Comparison of ENCODE assay signal across 8 cellular contexts in genomic region chr20:4064118-4064962, GRCh38. TPM values are rescaled to one million over a fixed set of nuclear protein-coding genes. Genes with fewer than 3 reads are reported as not detected.
DNase-seq lines count a peak whose midpoint lies in the region; ATAC-seq, FAIRE-seq and TF ChIP-seq lines count a peak whose summit lies in the region.

No MANE protein-coding gene starts in this region.

- no peaks in the 10 kb centered on the region for H3K27me3 ChIP-seq in BE2C
- H3K27me3 ChIP-seq in iPS-18a (ENCODE audit: control insufficient read depth, insufficient read depth, low read length), result no peaks in the 10 kb centered on the region
- H3K27me3 ChIP-seq in small intestine (ENCODE audit: control insufficient read depth in 2 of 2, insufficient read depth in 2 of 2, low read length in 2 of 2), result no peaks in the 10 kb centered on the region

- no peak overlapping the region for H3K4me3 ChIP-seq in BE2C (ENCODE audit: low read depth, low read length)
- H3K4me3 ChIP-seq in iPS-18a (ENCODE audit: low read length), result no peak overlapping the region
- H3K4me3 ChIP-seq in small intestine (ENCODE audit: low read depth in 1 of 2, low read length in 2 of 2), result no peak overlapping the region

- FAIRE-seq in small intestine (lab: Jason Lieb, UNC), result no peak

- H3K9ac ChIP-seq in iPS-18a (ENCODE audit: low read length), result peak overlapping the region; percentile 14

- ATAC-seq in GM21619 (IDR thresholded peaks at IDR 0.05; ENCODE audit: unreplicated experiment), result no peak

- H3K4me1 ChIP-seq in BE2C, result peaks cover 9% of the 10 kb centered on the region
- H3K4me1 ChIP-seq in iPS-18a (ENCODE audit: control insufficient read depth, low read depth, low read length), result peaks cover 15% of the 10 kb centered on the region
- H3K4me1 ChIP-seq in small intestine (ENCODE audit: control insufficient read depth in 2 of 2, insufficient read depth in 1 of 2, low read depth in 1 of 2, low read length in 1 of 2), result peaks cover 0 to 3% of the 10 kb centered on the region in 2 donors

- H3K9me3 ChIP-seq in BE2C (no peaks in the 10 kb centered on the region), iPS-18a (ENCODE audit: control insufficient read depth, low read depth, low read length) (no peaks in the 10 kb centered on the region), small intestine (ENCODE audit: control insufficient read depth, low read depth) (no peaks in the 10 kb centered on the region)

- no peak overlapping the region for H3K27ac ChIP-seq in iPS-18a (ENCODE audit: low read length)
- H3K27ac ChIP-seq in small intestine (ENCODE audit: low read depth in 1 of 2, low read length in 1 of 2), result peak overlapping the region; percentile 14 to 65

- no peak for TF ChIP-seq CTCF in BE2C (IDR thresholded peaks at IDR 0.05; ENCODE audit: low read depth, low read length)

- WGBS in small intestine, 3 donors, result 30 to 41% (median 39%) methylated on average over 13 of the region's 13 CpGs

- H3K36me3 ChIP-seq in BE2C (no peaks in the 10 kb centered on the region), iPS-18a (ENCODE audit: control insufficient read depth, low read depth, low read length) (no peaks in the 10 kb centered on the region), small intestine (ENCODE audit: control insufficient read depth in 2 of 2, insufficient read depth in 2 of 2, low read length in 2 of 2) (no peaks in the 10 kb centered on the region)

- DNase-seq in BE2C (peak; percentile 72), LoVo (ENCODE audit: low spot score) (peak; percentile 75), astrocyte of the hippocampus (ENCODE audit: low read depth, low spot score) (peak; percentile 92), small intestine (peak; percentile 80), NCI-H345 (lab: John Stamatoyannopoulos, UW) (no peak), HuH-7.5 (ENCODE audit: low spot score) (no peak)

RNA-seq across cellular contexts. Expression of gene RNF24, which starts 49.0 kb away (rescaled TPM):
- 7.8 TPM for polyA plus RNA-seq in BE2C (2012; ENCODE audit: insufficient read depth, insufficient read length, low read depth)
- 1 to 10 TPM; 1.6 to 3.6 (median 2.0) TPM for polyA plus RNA-seq in small intestine

Comparison
In these comparisons a context has a peak if more than half of its experiments do, and no peak if none do; other contexts are left out.
1. DNase-seq: peak in BE2C (single experiment), LoVo (single experiment), astrocyte of the hippocampus (single experiment) and small intestine (single experiment); none in NCI-H345 (single experiment) and HuH-7.5 (single experiment).